Comparison of ENCODE assay signal across 17 cellular contexts in the genomic region with DNA sequence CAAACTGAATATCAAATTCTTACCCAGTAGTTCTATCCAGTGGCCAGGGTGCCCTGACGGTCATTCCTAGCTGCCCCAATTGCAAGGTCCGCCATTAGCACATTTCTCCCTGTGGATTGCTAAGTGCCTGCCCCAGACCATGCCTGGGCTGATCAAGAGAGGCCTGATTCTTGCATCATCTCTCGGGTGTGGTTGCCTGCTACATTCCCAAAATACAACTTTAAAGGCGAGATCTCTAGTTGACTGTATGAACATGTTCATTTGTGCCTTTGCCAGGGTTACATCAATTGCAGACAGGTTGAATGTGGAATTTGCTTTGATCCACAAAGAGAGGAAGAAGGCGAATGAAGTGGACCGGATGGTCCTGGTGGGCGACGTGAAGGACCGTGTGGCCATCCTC. TPM values are rescaled to one million over a fixed set of nuclear protein-coding genes. Genes with fewer than 3 reads are reported as not detected.
"Had no signal": no experiment of that assay in that cellular context is flagged by ENCODE, and none has a peak within 500 bp of the region (broad histone marks: within the 10 kb centered on the region; RNA-seq: fewer than 3 reads in every experiment).

No MANE protein-coding gene starts in this region.

- H3K36me3 ChIP-seq: neural progenitor cell, ovary had no signal

- H3K9ac ChIP-seq: neural progenitor cell had no signal

- H3K9me3 Mint-ChIP-seq: activated T-helper 1 cell treated with anti-CD3 and anti-CD28 coated beads, Interleukin-12 subunit alpha, Interleukin-12 subunit beta, Interleukin-2, Interleukin-4 antibody, amounts not matched to agents 30 ng/mL and 10 ng/mL and 1 ng/mL, durations not matched to agents 14 hours and 24 hours and 36 hours; dendritic cell treated with granulocyte-macrophage colony-stimulating factor and Interleukin-4, amounts not matched to agents 40 ng/mL and 50 ng/mL, for 4 days; effector memory CD8-positive, alpha-beta T cell; memory B cell had no signal

- H3K4me1 ChIP-seq: adrenal gland, heart left ventricle, left lung, neural progenitor cell had no signal

- DNase-seq: activated CD4-positive, alpha-beta T cell treated with anti-CD3 and anti-CD28 coated beads, Interleukin-2, amount 50 U/mL, for 4 hours; activated CD8-positive, alpha-beta memory T cell treated with anti-CD3 and anti-CD28 coated beads, Interleukin-2, amount 50 U/mL, for 48 hours; activated naive CD4-positive, alpha-beta T cell; adrenal gland; effector memory CD8-positive, alpha-beta T cell; heart left ventricle; islet precursor cell; left lung; ovary; stimulated activated CD4-positive, alpha-beta T cell treated with anti-CD3 and anti-CD28 coated beads, Interleukin-4, amount 100 ng/mL, for 1 hour; stimulated activated CD8-positive, alpha-beta memory T cell treated with anti-CD3 and anti-CD28 coated beads, Interleukin-4, amount 100 ng/mL, for 48 hours had no signal

- H3K4me3 Mint-ChIP-seq: activated T-helper 1 cell treated with anti-CD3 and anti-CD28 coated beads, Interleukin-12 subunit alpha, Interleukin-12 subunit beta, Interleukin-2, Interleukin-4 antibody, amounts not matched to agents 30 ng/mL and 10 ng/mL and 1 ng/mL, durations not matched to agents 14 hours and 24 hours and 36 hours; dendritic cell treated with granulocyte-macrophage colony-stimulating factor and Interleukin-4, amounts not matched to agents 40 ng/mL and 50 ng/mL, for 4 days; effector memory CD8-positive, alpha-beta T cell; memory B cell; neural progenitor cell had no signal

- H3K27ac ChIP-seq: adrenal gland, heart left ventricle, left lung, neural progenitor cell, ovary had no signal

- H2AFZ ChIP-seq: neural progenitor cell had no signal

- H3K4me1 Mint-ChIP-seq: memory B cell, neural progenitor cell had no signal

- H3K9me3 ChIP-seq: adrenal gland, heart left ventricle, left lung, ovary had no signal

- H3K27me3 Mint-ChIP-seq: dendritic cell treated with granulocyte-macrophage colony-stimulating factor and Interleukin-4, amounts not matched to agents 40 ng/mL and 50 ng/mL, for 4 days; effector memory CD8-positive, alpha-beta T cell; memory B cell had no signal

- H3K27ac Mint-ChIP-seq: activated T-helper 1 cell treated with anti-CD3 and anti-CD28 coated beads, Interleukin-12 subunit alpha, Interleukin-12 subunit beta, Interleukin-2, Interleukin-4 antibody, amounts not matched to agents 30 ng/mL and 10 ng/mL and 1 ng/mL, durations not matched to agents 14 hours and 24 hours and 36 hours; dendritic cell treated with granulocyte-macrophage colony-stimulating factor and Interleukin-4, amounts not matched to agents 40 ng/mL and 50 ng/mL, for 4 days; effector memory CD8-positive, alpha-beta T cell; memory B cell; neural progenitor cell had no signal

- ATAC-seq: activated CD4-positive, CD25-positive, alpha-beta regulatory T cell treated with anti-CD3 and anti-CD28 coated beads, Interleukin-2, amount 50 U/mL, for 24 hours; effector memory CD8-positive, alpha-beta T cell; heart left ventricle; left lung had no signal

- H3K4me2 ChIP-seq: neural progenitor cell had no signal

- H3K27me3 ChIP-seq: left lung, neural progenitor cell, ovary had no signal

- H3K4me3 ChIP-seq: adrenal gland, heart left ventricle, left lung, neural progenitor cell, ovary had no signal

RNA-seq across cellular contexts. Expression of gene TLR7, which starts 47.6 kb away (rescaled TPM):
- total RNA-seq: T-helper 2 cell treated with Interferon-gamma antibody and Interleukin-4, amounts not matched to agents 100 ng/mL and 5 ng/mL, for 36 hours had no signal
